Comparison of ENCODE assay signal across 1 cellular context in the genomic region with DNA sequence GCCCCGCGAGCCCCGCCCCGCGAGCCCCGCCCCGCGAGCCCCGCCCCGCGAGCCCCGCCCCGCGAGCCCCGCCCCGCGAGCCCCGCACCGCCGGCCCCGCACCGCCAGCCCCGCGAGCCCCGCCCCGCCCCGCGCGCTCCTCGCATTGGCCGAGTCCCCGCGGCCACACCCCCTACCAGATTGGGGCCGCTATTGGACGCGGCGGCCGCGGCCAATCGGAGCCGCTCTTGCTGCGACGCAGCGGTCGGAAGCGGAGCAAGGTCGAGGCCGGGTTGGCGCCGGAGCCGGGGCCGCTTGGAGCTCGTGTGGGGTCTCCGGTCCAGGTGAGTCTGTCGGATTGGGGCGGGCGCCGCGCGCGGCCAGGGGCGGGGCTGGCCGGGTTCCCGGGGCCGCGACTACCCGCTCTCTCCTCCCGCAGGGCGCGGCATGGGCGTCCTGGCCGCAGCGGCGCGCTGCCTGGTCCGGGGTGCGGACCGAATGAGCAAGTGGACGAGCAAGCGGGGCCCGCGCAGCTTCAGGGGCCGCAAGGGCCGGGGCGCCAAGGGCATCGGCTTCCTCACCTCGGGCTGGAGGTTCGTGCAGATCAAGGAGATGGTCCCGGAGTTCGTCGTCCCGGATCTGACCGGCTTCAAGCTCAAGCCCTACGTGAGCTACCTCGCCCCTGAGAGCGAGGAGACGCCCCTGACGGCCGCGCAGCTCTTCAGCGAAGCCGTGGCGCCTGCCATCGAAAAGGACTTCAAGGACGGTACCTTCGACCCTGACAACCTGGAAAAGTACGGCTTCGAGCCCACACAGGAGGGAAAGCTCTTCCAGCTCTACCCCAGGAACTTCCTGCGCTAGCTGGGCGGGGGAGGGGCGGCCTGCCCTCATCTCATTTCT.
TF ChIP-seq lines count a peak whose summit lies in the region.

TSS of gene MRPL41 (plus strand) at position 224 of the 879 bp plus-strand sequence. CDS start at position 427, 203 bp downstream.

TF ChIP-seq in H1, 55 proteins besides CTCF, POLR2A, EP300 and RAD21:
- TF ChIP-seq TAF1 (IDR thresholded peaks at IDR 0.05; ENCODE audit: low read depth, low read length), result peak; percentile 71
- 0 out of 2 replicates have a peak, but pooled peaks have one; percentile 36 for TF ChIP-seq SP1 (IDR thresholded peaks at IDR 0.05; ENCODE audit: low read depth, low read length)
- no peak for TF ChIP-seq POU5F1 (IDR thresholded peaks at IDR 0.05; ENCODE audit: low read depth, low read length)
- no peak for TF ChIP-seq CHD7 (IDR thresholded peaks at IDR 0.05; ENCODE audit: insufficient replicate concordance, low read length)
- TF ChIP-seq GTF2F1 (IDR thresholded peaks at IDR 0.05; ENCODE audit: borderline replicate concordance, low read depth, low read length), result no peak
- peak; percentile 37; the same call in 1 of the 2 replicates for TF ChIP-seq KDM1A (IDR thresholded peaks at IDR 0.05; ENCODE audit: borderline replicate concordance, low read length)
- peak; percentile 48; the same call in 1 of the 2 replicates for TF ChIP-seq TBP (IDR thresholded peaks at IDR 0.05; ENCODE audit: low read depth, low read length)
- TF ChIP-seq PHF8 (conservative IDR thresholded peaks at IDR 0.05; ENCODE audit: low read depth, low read length), result peak; percentile 85
- no peak for TF ChIP-seq SUZ12 (IDR thresholded peaks at IDR 0.05; ENCODE audit: low read length)
- no peak for TF ChIP-seq CTBP2 (IDR thresholded peaks at IDR 0.05; ENCODE audit: borderline replicate concordance, insufficient read depth, insufficient read length, low read length)
- TF ChIP-seq CHD2 (IDR thresholded peaks at IDR 0.05; ENCODE audit: low read length), result 0 out of 2 replicates have a peak, but pooled peaks have one; percentile 49
- TF ChIP-seq, protein P1, sequence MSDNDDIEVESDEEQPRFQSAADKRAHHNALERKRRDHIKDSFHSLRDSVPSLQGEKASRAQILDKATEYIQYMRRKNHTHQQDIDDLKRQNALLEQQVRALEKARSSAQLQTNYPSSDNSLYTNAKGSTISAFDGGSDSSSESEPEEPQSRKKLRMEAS (IDR thresholded peaks at IDR 0.05), result peak; percentile 34; the same call in 1 of the 2 replicates
- 0 out of 2 replicates have a peak, but pooled peaks have one; percentile 33 for TF ChIP-seq POLR2AphosphoS5 (IDR thresholded peaks at IDR 0.05; ENCODE audit: low read depth, low read length)
- 0 out of 2 replicates have a peak, but pooled peaks have one; percentile 33 for TF ChIP-seq KDM5A (IDR thresholded peaks at IDR 0.05; ENCODE audit: low read length)
- peak; percentile 38; the same call in 1 of the 2 replicates for TF ChIP-seq E2F6 (IDR thresholded peaks at IDR 0.05)
- TF ChIP-seq FOSL1 (IDR thresholded peaks at IDR 0.05; ENCODE audit: insufficient read depth, low read depth, low read length), result no peak
- TF ChIP-seq TAF7 (optimal IDR thresholded peaks at IDR 0.05; ENCODE audit: borderline replicate concordance, low read depth, low read length), result peak; percentile 15
- no peak for TF ChIP-seq CEBPB (IDR thresholded peaks at IDR 0.05; ENCODE audit: low read depth, low read length)
- TF ChIP-seq KDM4A (IDR thresholded peaks at IDR 0.05; ENCODE audit: low read depth, low read length, severe bottlenecking), result peak; percentile 82
- TF ChIP-seq SIN3A (conservative IDR thresholded peaks at IDR 0.05 in 1 of 2, IDR thresholded peaks at IDR 0.05 in 1 of 2; ENCODE audit: low read depth in 1 of 2, low read length in 2 of 2), result 0 out of 4 replicates have a peak, but pooled peaks of 1 of the 2 experiments have one; percentile 62
